9 cellular contexts compared by ENCODE assay signal in genomic region chr3:149751551-149751950, GRCh38. TPM values are rescaled to one million over a fixed set of nuclear protein-coding genes. Genes with fewer than 3 reads are reported as not detected.
A peak's percentile ranks its signal among the peaks of the same experiment; 100 is the strongest.
DNase-seq lines count a peak whose midpoint lies in the region; ATAC-seq, FAIRE-seq and TF ChIP-seq lines count a peak whose summit lies in the region.
"Had no signal": no experiment of that assay in that cellular context is flagged by ENCODE, and none has a peak within 500 bp of the region (broad histone marks: within the 10 kb centered on the region; RNA-seq: fewer than 3 reads in every experiment).

No MANE protein-coding gene starts in this region.

- peak overlapping the region; percentile 98 for H3K4me3 Mint-ChIP-seq in endothelial cell (ENCODE audit: unreplicated experiment)

- no peak overlapping the region for H3K27ac ChIP-seq in OCI-LY3 (ENCODE audit: low read length)
- H3K27ac ChIP-seq in pancreas, result no peak overlapping the region

- H3K36me3 Mint-ChIP-seq in endothelial cell (ENCODE audit: low read depth, unreplicated experiment), result peaks cover 18% of the 10 kb centered on the region

- H3K4me1 ChIP-seq in OCI-LY3 (ENCODE audit: low read length) (peaks cover 10% of the 10 kb centered on the region), pancreas (peaks cover 0 to 8% (median 3%) of the 10 kb centered on the region in 3 donors)

- no peaks in the 10 kb centered on the region for H3K9me3 Mint-ChIP-seq in endothelial cell (ENCODE audit: unreplicated experiment)

- peaks cover 17% of the 10 kb centered on the region for H3K4me1 Mint-ChIP-seq in endothelial cell (ENCODE audit: unreplicated experiment)

- peaks cover 2% of the 10 kb centered on the region for H3K27me3 Mint-ChIP-seq in endothelial cell (ENCODE audit: unreplicated experiment)

- H3K27me3 ChIP-seq in OCI-LY3 (ENCODE audit: low read depth, low read length), result no peaks in the 10 kb centered on the region
- H3K27me3 ChIP-seq in pancreas, result no peaks in the 10 kb centered on the region

- peak overlapping the region; percentile 91 for H3K27ac Mint-ChIP-seq in endothelial cell (ENCODE audit: unreplicated experiment)

- H3K4me3 ChIP-seq in OCI-LY3 (ENCODE audit: low read length) (peak overlapping the region; percentile 96), pancreas (peak overlapping the region; percentile 64 to 87 (median 79))

- no peak for TF ChIP-seq CTCF in OCI-LY3 (IDR thresholded peaks at IDR 0.05; ENCODE audit: low read depth, low read length)
- TF ChIP-seq CTCF in endothelial cell (IDR thresholded peaks at IDR 0.05; ENCODE audit: unreplicated experiment), result no peak
- no peak for TF ChIP-seq CTCF in pancreas (IDR thresholded peaks at IDR 0.05)

- no peak for FAIRE-seq in pancreas (lab: Jason Lieb, UNC)
- no peak for FAIRE-seq in frontal cortex (lab: Jason Lieb, UNC)

- peak overlapping the region; percentile 89 for H3K4me2 ChIP-seq in OCI-LY3 (ENCODE audit: low read length)

- peak overlapping the region; percentile 100; the same call in 1 of the 2 replicates for H2AFZ ChIP-seq in OCI-LY3 (ENCODE audit: low read depth, low read length)

- H3K9ac ChIP-seq in OCI-LY3 (ENCODE audit: low read length), result peak overlapping the region; percentile 78

- no peaks in the 10 kb centered on the region for H4K20me1 ChIP-seq in OCI-LY3 (ENCODE audit: insufficient read depth, low read length)

- peaks cover 7% of the 10 kb centered on the region for H3K36me3 ChIP-seq in OCI-LY3 (replicated peaks; ENCODE audit: low read depth, low read length)
- H3K36me3 ChIP-seq in pancreas, result no peaks in the 10 kb centered on the region

- 4% methylated on average over 4 of the region's 4 CpGs for WGBS in pancreas, 2 donors

- peaks cover 10% of the 10 kb centered on the region for H3K79me2 ChIP-seq in OCI-LY3 (ENCODE audit: low read length)

- no peaks in the 10 kb centered on the region for H3K9me3 ChIP-seq in OCI-LY3 (ENCODE audit: insufficient read depth, low read length)
- H3K9me3 ChIP-seq in pancreas, result no peaks in the 10 kb centered on the region

- intact Hi-C loops in pancreas (cut with DNase I), result no loop called here

- peak; percentile 12 for DNase-seq in ELR (ENCODE audit: low read depth)
- no peak for DNase-seq in endothelial cell (ENCODE audit: low spot score)
- DNase-seq in pancreas, result no peak
- DNase-seq in frontal cortex (ENCODE audit: low spot score in 2 of 2), result no peak
- DNase-seq in superior temporal gyrus (ENCODE audit: extremely low spot score), result no peak
- no peak for DNase-seq in kidney tubule cell (ENCODE audit: low spot score)
- no peak for DNase-seq in NCI-H1436 treated with DMSO at 0.1 percent for 48 hours (lab: John Stamatoyannopoulos, UW)

- peak in 2 of 4 donors; percentile 19 to 43 for ATAC-seq in pancreas

RNA-seq across cellular contexts. Expression of gene COMMD2, which starts 0.7 kb away (rescaled TPM):
- total RNA-seq in endothelial cell (ENCODE audit: unreplicated experiment) (43.8 TPM), pancreas (10 to 100 TPM in 5 of 6 donors, 1 to 10 TPM in 1; 9.0 to 19.2 (median 14.1) TPM), frontal cortex (106 TPM)
- 1 to 10 TPM; 4.4 to 8.4 TPM for polyA plus RNA-seq in pancreas

RNA-seq across cellular contexts. Expression of gene ANKUB1, which starts 40.8 kb away (rescaled TPM):
- total RNA-seq in endothelial cell (ENCODE audit: unreplicated experiment) (not detected), pancreas (not detected), frontal cortex (0.41 TPM)
- polyA plus RNA-seq in pancreas, result not detected
- polyA plus RNA-seq: esophagus had no signal
